Comparison of ENCODE assay signal across 1 cellular context in the genomic region with DNA sequence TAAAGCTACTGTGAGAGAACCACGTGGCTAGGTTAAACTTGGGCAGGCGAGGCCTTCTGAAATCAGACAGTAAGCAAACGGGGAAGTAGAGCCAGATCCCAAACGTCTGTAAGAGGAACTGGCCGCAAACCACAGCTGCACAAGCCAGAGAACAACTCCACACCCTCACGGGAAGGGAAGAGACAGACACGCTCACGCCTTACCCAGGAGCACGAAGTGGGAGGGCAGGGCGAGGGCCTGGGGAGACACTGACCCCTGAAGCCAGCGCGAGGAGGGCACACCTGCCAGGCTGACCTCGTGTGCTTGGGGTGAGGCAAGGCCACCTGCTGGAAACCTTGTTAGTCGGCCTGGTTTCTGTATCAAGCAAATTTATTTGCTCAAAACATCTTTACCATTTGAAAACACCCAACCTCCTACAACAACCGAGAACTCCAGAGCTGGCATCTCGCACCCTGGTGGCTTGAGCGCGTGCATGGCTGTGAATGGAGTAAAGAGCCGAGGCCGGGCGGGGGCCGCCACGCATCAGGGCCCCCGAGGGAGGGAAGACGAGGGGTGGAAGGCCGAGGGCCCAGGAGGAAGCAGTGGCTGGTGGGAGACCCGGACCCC.
TF ChIP-seq lines count a peak whose summit lies in the region.

No MANE protein-coding gene starts in this region.

TF ChIP-seq in GM12878, 131 proteins besides CTCF, POLR2A, EP300 and RAD21 (continued from another document and continues in another):
- TF ChIP-seq, protein P1, sequence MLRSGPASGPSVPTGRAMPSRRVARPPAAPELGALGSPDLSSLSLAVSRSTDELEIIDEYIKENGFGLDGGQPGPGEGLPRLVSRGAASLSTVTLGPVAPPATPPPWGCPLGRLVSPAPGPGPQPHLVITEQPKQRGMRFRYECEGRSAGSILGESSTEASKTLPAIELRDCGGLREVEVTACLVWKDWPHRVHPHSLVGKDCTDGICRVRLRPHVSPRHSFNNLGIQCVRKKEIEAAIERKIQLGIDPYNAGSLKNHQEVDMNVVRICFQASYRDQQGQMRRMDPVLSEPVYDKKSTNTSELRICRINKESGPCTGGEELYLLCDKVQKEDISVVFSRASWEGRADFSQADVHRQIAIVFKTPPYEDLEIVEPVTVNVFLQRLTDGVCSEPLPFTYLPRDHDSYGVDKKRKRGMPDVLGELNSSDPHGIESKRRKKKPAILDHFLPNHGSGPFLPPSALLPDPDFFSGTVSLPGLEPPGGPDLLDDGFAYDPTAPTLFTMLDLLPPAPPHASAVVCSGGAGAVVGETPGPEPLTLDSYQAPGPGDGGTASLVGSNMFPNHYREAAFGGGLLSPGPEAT (IDR thresholded peaks at IDR 0.05; ENCODE audit: low read depth) = 0 out of 2 replicates have a peak, but pooled peaks have one; percentile 17
- TF ChIP-seq NRF1 (conservative IDR thresholded peaks at IDR 0.05; ENCODE audit: low read depth, low read length) (no peak), CBX3 (IDR thresholded peaks at IDR 0.05; ENCODE audit: borderline replicate concordance, low read depth) (no peak), MTA3 (IDR thresholded peaks at IDR 0.05; ENCODE audit: borderline replicate concordance, low read length) (peak; percentile 77; the same call in 1 of the 2 replicates), ASH2L (IDR thresholded peaks at IDR 0.05; ENCODE audit: borderline replicate concordance, low read depth) (no peak), POLR2AphosphoS5 (IDR thresholded peaks at IDR 0.05; ENCODE audit: low read length) (peak; percentile 66), FOS (IDR thresholded peaks at IDR 0.05; ENCODE audit: borderline replicate concordance, extremely low read depth, insufficient read length) (no peak), BMI1 (IDR thresholded peaks at IDR 0.05; ENCODE audit: borderline replicate concordance) (no peak), MXI1 (IDR thresholded peaks at IDR 0.05; ENCODE audit: low read depth, low read length) (0 out of 2 replicates have a peak, but pooled peaks have one; percentile 16), KDM1A (IDR thresholded peaks at IDR 0.05; ENCODE audit: borderline replicate concordance) (no peak), SMC3 (IDR thresholded peaks at IDR 0.05; ENCODE audit: borderline replicate concordance, low read length) (no peak), SIN3A (IDR thresholded peaks at IDR 0.05; ENCODE audit: low read depth, low read length) (no peak), DPF2 (IDR thresholded peaks at IDR 0.05) (peak; percentile 51; the same call in 1 of the 2 replicates), GABPA (IDR thresholded peaks at IDR 0.05; ENCODE audit: low read depth) (no peak), ZNF384 (IDR thresholded peaks at IDR 0.05; ENCODE audit: borderline replicate concordance, low read depth, low read length) (no peak), ZNF622 (IDR thresholded peaks at IDR 0.05) (no peak)
- TF ChIP-seq, protein P2, sequence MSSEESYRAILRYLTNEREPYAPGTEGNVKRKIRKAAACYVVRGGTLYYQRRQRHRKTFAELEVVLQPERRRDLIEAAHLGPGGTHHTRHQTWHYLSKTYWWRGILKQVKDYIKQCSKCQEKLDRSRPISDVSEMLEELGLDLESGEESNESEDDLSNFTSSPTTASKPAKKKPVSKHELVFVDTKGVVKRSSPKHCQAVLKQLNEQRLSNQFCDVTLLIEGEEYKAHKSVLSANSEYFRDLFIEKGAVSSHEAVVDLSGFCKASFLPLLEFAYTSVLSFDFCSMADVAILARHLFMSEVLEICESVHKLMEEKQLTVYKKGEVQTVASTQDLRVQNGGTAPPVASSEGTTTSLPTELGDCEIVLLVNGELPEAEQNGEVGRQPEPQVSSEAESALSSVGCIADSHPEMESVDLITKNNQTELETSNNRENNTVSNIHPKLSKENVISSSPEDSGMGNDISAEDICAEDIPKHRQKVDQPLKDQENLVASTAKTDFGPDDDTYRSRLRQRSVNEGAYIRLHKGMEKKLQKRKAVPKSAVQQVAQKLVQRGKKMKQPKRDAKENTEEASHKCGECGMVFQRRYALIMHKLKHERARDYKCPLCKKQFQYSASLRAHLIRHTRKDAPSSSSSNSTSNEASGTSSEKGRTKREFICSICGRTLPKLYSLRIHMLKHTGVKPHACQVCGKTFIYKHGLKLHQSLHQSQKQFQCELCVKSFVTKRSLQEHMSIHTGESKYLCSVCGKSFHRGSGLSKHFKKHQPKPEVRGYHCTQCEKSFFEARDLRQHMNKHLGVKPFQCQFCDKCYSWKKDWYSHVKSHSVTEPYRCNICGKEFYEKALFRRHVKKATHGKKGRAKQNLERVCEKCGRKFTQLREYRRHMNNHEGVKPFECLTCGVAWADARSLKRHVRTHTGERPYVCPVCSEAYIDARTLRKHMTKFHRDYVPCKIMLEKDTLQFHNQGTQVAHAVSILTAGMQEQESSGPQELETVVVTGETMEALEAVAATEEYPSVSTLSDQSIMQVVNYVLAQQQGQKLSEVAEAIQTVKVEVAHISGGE (CRISPR knock-in tag; IDR thresholded peaks at IDR 0.05) = no peak
- TF ChIP-seq, protein P3, sequence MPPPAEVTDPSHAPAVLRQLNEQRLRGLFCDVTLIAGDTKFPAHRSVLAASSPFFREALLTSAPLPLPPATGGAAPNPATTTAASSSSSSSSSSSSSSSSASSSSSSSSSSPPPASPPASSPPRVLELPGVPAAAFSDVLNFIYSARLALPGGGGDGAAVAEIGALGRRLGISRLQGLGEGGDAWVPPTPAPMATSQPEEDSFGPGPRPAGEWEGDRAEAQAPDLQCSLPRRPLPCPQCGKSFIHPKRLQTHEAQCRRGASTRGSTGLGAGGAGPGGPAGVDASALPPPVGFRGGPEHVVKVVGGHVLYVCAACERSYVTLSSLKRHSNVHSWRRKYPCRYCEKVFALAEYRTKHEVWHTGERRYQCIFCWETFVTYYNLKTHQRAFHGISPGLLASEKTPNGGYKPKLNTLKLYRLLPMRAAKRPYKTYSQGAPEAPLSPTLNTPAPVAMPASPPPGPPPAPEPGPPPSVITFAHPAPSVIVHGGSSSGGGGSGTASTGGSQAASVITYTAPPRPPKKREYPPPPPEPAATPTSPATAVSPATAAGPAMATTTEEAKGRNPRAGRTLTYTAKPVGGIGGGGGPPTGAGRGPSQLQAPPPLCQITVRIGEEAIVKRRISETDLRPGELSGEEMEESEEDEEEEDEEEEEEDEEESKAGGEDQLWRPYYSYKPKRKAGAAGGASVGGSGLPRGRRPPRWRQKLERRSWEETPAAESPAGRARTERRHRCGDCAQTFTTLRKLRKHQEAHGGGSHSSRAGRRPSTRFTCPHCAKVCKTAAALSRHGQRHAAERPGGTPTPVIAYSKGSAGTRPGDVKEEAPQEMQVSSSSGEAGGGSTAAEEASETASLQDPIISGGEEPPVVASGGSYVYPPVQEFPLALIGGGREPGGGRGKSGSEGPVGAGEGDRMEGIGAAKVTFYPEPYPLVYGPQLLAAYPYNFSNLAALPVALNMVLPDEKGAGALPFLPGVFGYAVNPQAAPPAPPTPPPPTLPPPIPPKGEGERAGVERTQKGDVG (CRISPR knock-in tag; IDR thresholded peaks at IDR 0.05) = no peak
- TF ChIP-seq, protein P4, sequence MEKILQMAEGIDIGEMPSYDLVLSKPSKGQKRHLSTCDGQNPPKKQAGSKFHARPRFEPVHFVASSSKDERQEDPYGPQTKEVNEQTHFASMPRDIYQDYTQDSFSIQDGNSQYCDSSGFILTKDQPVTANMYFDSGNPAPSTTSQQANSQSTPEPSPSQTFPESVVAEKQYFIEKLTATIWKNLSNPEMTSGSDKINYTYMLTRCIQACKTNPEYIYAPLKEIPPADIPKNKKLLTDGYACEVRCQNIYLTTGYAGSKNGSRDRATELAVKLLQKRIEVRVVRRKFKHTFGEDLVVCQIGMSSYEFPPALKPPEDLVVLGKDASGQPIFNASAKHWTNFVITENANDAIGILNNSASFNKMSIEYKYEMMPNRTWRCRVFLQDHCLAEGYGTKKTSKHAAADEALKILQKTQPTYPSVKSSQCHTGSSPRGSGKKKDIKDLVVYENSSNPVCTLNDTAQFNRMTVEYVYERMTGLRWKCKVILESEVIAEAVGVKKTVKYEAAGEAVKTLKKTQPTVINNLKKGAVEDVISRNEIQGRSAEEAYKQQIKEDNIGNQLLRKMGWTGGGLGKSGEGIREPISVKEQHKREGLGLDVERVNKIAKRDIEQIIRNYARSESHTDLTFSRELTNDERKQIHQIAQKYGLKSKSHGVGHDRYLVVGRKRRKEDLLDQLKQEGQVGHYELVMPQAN (conservative IDR thresholded peaks at IDR 0.05) = no peak
- TF ChIP-seq, protein P5, sequence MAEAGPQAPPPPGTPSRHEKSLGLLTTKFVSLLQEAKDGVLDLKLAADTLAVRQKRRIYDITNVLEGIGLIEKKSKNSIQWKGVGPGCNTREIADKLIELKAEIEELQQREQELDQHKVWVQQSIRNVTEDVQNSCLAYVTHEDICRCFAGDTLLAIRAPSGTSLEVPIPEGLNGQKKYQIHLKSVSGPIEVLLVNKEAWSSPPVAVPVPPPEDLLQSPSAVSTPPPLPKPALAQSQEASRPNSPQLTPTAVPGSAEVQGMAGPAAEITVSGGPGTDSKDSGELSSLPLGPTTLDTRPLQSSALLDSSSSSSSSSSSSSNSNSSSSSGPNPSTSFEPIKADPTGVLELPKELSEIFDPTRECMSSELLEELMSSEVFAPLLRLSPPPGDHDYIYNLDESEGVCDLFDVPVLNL (IDR thresholded peaks at IDR 0.05; ENCODE audit: low read depth, low read length) = no peak
- TF ChIP-seq, protein P6, sequence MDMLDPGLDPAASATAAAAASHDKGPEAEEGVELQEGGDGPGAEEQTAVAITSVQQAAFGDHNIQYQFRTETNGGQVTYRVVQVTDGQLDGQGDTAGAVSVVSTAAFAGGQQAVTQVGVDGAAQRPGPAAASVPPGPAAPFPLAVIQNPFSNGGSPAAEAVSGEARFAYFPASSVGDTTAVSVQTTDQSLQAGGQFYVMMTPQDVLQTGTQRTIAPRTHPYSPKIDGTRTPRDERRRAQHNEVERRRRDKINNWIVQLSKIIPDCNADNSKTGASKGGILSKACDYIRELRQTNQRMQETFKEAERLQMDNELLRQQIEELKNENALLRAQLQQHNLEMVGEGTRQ (IDR thresholded peaks at IDR 0.05; ENCODE audit: borderline replicate concordance, low read depth, low read length) = no peak; the same call in 1 of the 2 replicates
- TF ChIP-seq, protein P7, sequence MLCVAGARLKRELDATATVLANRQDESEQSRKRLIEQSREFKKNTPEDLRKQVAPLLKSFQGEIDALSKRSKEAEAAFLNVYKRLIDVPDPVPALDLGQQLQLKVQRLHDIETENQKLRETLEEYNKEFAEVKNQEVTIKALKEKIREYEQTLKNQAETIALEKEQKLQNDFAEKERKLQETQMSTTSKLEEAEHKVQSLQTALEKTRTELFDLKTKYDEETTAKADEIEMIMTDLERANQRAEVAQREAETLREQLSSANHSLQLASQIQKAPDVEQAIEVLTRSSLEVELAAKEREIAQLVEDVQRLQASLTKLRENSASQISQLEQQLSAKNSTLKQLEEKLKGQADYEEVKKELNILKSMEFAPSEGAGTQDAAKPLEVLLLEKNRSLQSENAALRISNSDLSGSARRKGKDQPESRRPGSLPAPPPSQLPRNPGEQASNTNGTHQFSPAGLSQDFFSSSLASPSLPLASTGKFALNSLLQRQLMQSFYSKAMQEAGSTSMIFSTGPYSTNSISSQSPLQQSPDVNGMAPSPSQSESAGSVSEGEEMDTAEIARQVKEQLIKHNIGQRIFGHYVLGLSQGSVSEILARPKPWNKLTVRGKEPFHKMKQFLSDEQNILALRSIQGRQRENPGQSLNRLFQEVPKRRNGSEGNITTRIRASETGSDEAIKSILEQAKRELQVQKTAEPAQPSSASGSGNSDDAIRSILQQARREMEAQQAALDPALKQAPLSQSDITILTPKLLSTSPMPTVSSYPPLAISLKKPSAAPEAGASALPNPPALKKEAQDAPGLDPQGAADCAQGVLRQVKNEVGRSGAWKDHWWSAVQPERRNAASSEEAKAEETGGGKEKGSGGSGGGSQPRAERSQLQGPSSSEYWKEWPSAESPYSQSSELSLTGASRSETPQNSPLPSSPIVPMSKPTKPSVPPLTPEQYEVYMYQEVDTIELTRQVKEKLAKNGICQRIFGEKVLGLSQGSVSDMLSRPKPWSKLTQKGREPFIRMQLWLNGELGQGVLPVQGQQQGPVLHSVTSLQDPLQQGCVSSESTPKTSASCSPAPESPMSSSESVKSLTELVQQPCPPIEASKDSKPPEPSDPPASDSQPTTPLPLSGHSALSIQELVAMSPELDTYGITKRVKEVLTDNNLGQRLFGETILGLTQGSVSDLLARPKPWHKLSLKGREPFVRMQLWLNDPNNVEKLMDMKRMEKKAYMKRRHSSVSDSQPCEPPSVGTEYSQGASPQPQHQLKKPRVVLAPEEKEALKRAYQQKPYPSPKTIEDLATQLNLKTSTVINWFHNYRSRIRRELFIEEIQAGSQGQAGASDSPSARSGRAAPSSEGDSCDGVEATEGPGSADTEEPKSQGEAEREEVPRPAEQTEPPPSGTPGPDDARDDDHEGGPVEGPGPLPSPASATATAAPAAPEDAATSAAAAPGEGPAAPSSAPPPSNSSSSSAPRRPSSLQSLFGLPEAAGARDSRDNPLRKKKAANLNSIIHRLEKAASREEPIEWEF (IDR thresholded peaks at IDR 0.05; ENCODE audit: insufficient replicate concordance, low read depth, low read length) = no peak
- TF ChIP-seq, protein P8, sequence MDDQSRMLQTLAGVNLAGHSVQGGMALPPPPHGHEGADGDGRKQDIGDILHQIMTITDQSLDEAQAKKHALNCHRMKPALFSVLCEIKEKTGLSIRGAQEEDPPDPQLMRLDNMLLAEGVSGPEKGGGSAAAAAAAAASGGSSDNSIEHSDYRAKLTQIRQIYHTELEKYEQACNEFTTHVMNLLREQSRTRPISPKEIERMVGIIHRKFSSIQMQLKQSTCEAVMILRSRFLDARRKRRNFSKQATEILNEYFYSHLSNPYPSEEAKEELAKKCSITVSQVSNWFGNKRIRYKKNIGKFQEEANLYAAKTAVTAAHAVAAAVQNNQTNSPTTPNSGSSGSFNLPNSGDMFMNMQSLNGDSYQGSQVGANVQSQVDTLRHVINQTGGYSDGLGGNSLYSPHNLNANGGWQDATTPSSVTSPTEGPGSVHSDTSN (IDR thresholded peaks at IDR 0.05; ENCODE audit: insufficient replicate concordance, low read depth, low read length) = no peak
- TF ChIP-seq, protein P9, sequence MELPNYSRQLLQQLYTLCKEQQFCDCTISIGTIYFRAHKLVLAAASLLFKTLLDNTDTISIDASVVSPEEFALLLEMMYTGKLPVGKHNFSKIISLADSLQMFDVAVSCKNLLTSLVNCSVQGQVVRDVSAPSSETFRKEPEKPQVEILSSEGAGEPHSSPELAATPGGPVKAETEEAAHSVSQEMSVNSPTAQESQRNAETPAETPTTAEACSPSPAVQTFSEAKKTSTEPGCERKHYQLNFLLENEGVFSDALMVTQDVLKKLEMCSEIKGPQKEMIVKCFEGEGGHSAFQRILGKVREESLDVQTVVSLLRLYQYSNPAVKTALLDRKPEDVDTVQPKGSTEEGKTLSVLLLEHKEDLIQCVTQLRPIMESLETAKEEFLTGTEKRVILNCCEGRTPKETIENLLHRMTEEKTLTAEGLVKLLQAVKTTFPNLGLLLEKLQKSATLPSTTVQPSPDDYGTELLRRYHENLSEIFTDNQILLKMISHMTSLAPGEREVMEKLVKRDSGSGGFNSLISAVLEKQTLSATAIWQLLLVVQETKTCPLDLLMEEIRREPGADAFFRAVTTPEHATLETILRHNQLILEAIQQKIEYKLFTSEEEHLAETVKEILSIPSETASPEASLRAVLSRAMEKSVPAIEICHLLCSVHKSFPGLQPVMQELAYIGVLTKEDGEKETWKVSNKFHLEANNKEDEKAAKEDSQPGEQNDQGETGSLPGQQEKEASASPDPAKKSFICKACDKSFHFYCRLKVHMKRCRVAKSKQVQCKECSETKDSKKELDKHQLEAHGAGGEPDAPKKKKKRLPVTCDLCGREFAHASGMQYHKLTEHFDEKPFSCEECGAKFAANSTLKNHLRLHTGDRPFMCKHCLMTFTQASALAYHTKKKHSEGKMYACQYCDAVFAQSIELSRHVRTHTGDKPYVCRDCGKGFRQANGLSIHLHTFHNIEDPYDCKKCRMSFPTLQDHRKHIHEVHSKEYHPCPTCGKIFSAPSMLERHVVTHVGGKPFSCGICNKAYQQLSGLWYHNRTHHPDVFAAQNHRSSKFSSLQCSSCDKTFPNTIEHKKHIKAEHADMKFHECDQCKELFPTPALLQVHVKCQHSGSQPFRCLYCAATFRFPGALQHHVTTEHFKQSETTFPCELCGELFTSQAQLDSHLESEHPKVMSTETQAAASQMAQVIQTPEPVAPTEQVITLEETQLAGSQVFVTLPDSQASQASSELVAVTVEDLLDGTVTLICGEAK (IDR thresholded peaks at IDR 0.05; ENCODE audit: borderline replicate concordance) = no peak
